8 cellular contexts compared by ENCODE assay signal in the genomic region with DNA sequence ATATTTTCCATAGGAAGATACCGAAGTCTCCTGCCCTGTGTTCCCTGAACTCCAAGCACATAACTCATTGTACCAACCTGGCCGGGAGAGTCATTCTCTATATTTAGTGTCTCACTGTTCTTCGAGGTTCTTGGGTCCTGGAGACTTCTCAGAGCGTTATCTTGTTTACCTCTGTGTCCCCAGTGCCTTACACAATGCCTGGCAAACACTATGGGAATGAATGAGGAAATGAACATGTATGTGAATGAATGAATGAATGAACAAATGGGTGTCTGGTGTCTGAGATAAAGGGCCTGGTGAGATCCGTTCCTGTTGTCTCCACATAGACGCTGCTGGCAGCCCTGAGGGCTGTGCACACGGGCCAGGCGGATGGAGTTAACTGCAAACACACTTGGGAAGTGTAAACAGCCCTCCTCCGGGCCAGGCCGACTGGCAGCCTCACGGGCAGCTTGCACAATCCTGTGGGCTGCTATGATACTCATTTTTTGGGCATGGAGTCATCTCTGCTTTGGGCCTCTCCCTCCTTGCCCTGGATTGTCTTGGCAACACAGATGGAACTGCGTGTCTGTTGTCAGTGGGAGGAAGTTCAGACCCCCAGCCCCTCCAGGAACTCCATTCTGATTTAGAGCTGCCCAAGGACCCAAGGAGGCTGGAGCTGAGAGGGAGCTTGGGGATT.
A peak's percentile ranks its signal among the peaks of the same experiment; 100 is the strongest.
DNase-seq lines count a peak whose midpoint lies in the region; ATAC-seq and TF ChIP-seq lines count a peak whose summit lies in the region.

No MANE protein-coding gene starts in this region.

- no peak for TF ChIP-seq CTCF in SK-N-SH (IDR thresholded peaks at IDR 0.05)
- no peak for TF ChIP-seq CTCF in vagina (IDR thresholded peaks at IDR 0.05)

- no peaks in the 10 kb centered on the region for H3K36me3 Mint-ChIP-seq in activated T-helper 2 cell treated with anti-CD3 and anti-CD28 coated beads, Interferon-gamma antibody, Interleukin-2, Interleukin-4, amounts not matched to agents 10 μg/mL and 5 μg/mL and 100 μg/mL, durations not matched to agents 14 hours and 24 hours and 36 hours (ENCODE audit: low read depth)

- no peak overlapping the region for H2AFZ ChIP-seq in SK-N-SH (ENCODE audit: low read depth)

- H3K9me3 ChIP-seq in SK-N-SH (no peaks in the 10 kb centered on the region), vagina (no peaks in the 10 kb centered on the region)

- H3K4me2 ChIP-seq in SK-N-SH, result no peak overlapping the region

- H3K9me3 Mint-ChIP-seq in activated T-helper 2 cell treated with anti-CD3 and anti-CD28 coated beads, Interferon-gamma antibody, Interleukin-2, Interleukin-4, amounts not matched to agents 10 μg/mL and 5 μg/mL and 100 μg/mL, durations not matched to agents 14 hours and 24 hours and 36 hours, result no peaks in the 10 kb centered on the region

- POLR2A ChIA-PET in SK-N-SH (lab: Yijun Ruan, JAX), result no interaction called here

- H3K79me2 ChIP-seq in SK-N-SH (ENCODE audit: insufficient read depth), result no peaks in the 10 kb centered on the region

- H3K27ac ChIP-seq in SK-N-SH (ENCODE audit: low read depth in 2 of 2, low read length in 1 of 2) (no peak overlapping the region), layer of hippocampus (ENCODE audit: low read depth, low read length) (peak overlapping the region; percentile 21), vagina (peak overlapping the region; percentile 73)

- TF ChIP-seq EP300 in SK-N-SH (IDR thresholded peaks at IDR 0.05; ENCODE audit: borderline replicate concordance in 1 of 2, low read depth in 1 of 2, low read length in 1 of 2), result no peak

- H3K4me3 Mint-ChIP-seq in activated T-helper 2 cell treated with anti-CD3 and anti-CD28 coated beads, Interferon-gamma antibody, Interleukin-2, Interleukin-4, amounts not matched to agents 10 μg/mL and 5 μg/mL and 100 μg/mL, durations not matched to agents 14 hours and 24 hours and 36 hours (ENCODE audit: low read depth), result no peak overlapping the region

- no peak for TF ChIP-seq POLR2A in vagina (IDR thresholded peaks at IDR 0.05)

- H3K27me3 Mint-ChIP-seq in activated T-helper 2 cell treated with anti-CD3 and anti-CD28 coated beads, Interferon-gamma antibody, Interleukin-2, Interleukin-4, amounts not matched to agents 10 μg/mL and 5 μg/mL and 100 μg/mL, durations not matched to agents 14 hours and 24 hours and 36 hours (ENCODE audit: low read depth), result no peaks in the 10 kb centered on the region

- H3K9ac ChIP-seq in SK-N-SH, result no peak overlapping the region

- no peaks in the 10 kb centered on the region for H3K4me1 Mint-ChIP-seq in activated T-helper 2 cell treated with anti-CD3 and anti-CD28 coated beads, Interferon-gamma antibody, Interleukin-2, Interleukin-4, amounts not matched to agents 10 μg/mL and 5 μg/mL and 100 μg/mL, durations not matched to agents 14 hours and 24 hours and 36 hours (ENCODE audit: low read depth)

- 32% methylated on average over 11 of the region's 12 CpGs for WGBS in SK-N-SH (ENCODE audit: low lambda C conversion rate)

- H3F3A ChIP-seq in SK-N-SH (replicated peaks; ENCODE audit: insufficient read depth), result no peaks in the 10 kb centered on the region

- H3K27me3 ChIP-seq in SK-N-SH (ENCODE audit: insufficient read depth), result no peaks in the 10 kb centered on the region; the same call in 1 of the 2 replicates
- H3K27me3 ChIP-seq in layer of hippocampus (ENCODE audit: control insufficient read depth, insufficient read depth, low read length), result no peaks in the 10 kb centered on the region
- no peaks in the 10 kb centered on the region for H3K27me3 ChIP-seq in vagina

- TF ChIP-seq RAD21 in SK-N-SH (IDR thresholded peaks at IDR 0.05; ENCODE audit: low read length), result no peak

- no peak for DNase-seq in SK-N-SH
- peak; percentile 90 for DNase-seq in astrocyte of the hippocampus (ENCODE audit: low read depth, low spot score)
- no peak for DNase-seq in vagina (ENCODE audit: extremely low spot score in 2 of 2)
- DNase-seq in activated T-helper 2 cell treated with anti-CD3 and anti-CD28 coated beads, Interferon-gamma antibody, Interleukin-2, Interleukin-4, amounts not matched to agents 10 μg/mL and 5 μg/mL and 100 μg/mL, durations not matched to agents 14 hours and 24 hours and 36 hours (ENCODE audit: low spot score), result no peak

- CTCF ChIA-PET in SK-N-SH (lab: Yijun Ruan, JAX), result no interaction called here

- ATAC-seq in SK-N-SH treated with all-trans-retinoic acid at 6 μM for 48 hours (peak; percentile 35; the same call in 1 of the 3 replicates), GM18520 (IDR thresholded peaks at IDR 0.05; ENCODE audit: unreplicated experiment) (no peak), HG03432 (IDR thresholded peaks at IDR 0.05; ENCODE audit: unreplicated experiment) (no peak)

- no peak overlapping the region for H3K4me3 ChIP-seq in SK-N-SH (ENCODE audit: low read depth in 2 of 2, low read length in 1 of 2)
- no peak overlapping the region for H3K4me3 ChIP-seq in vagina

- no peaks in the 10 kb centered on the region for H3K9me2 ChIP-seq in SK-N-SH

- intact Hi-C loops in vagina (cut with DNase I), result no loop called here
- intact Hi-C loops in activated T-helper 2 cell treated with anti-CD3 and anti-CD28 coated beads, Interferon-gamma antibody, Interleukin-2, Interleukin-4, amounts not matched to agents 10 μg/mL and 5 μg/mL and 100 μg/mL, durations not matched to agents 14 hours and 24 hours and 36 hours (cut with micrococcal nuclease), result no loop called here

- H3K4me1 ChIP-seq in SK-N-SH (ENCODE audit: control insufficient read depth in 1 of 2, insufficient read depth in 2 of 2, low read depth in 1 of 2, low read length in 1 of 2) (peaks cover 0 to 3% of the 10 kb centered on the region in 2 experiments; a peak in 1 of 4 replicates), vagina (peaks cover 57% of the 10 kb centered on the region)

- no peak overlapping the region for H3K27ac Mint-ChIP-seq in activated T-helper 2 cell treated with anti-CD3 and anti-CD28 coated beads, Interferon-gamma antibody, Interleukin-2, Interleukin-4, amounts not matched to agents 10 μg/mL and 5 μg/mL and 100 μg/mL, durations not matched to agents 14 hours and 24 hours and 36 hours

- H4K20me1 ChIP-seq in SK-N-SH (ENCODE audit: insufficient read depth), result no peaks in the 10 kb centered on the region

- no peaks in the 10 kb centered on the region for H3K36me3 ChIP-seq in SK-N-SH (replicated peaks in 1 of 2; ENCODE audit: control insufficient read depth in 1 of 2, insufficient read depth in 2 of 2, low read length in 1 of 2)
- H3K36me3 ChIP-seq in vagina, result no peaks in the 10 kb centered on the region

TF ChIP-seq in SK-N-SH treated with all-trans-retinoic acid at 6 μM for 48 hours, 23 proteins besides CTCF, POLR2A, EP300 and RAD21:
- TF ChIP-seq, protein P1, sequence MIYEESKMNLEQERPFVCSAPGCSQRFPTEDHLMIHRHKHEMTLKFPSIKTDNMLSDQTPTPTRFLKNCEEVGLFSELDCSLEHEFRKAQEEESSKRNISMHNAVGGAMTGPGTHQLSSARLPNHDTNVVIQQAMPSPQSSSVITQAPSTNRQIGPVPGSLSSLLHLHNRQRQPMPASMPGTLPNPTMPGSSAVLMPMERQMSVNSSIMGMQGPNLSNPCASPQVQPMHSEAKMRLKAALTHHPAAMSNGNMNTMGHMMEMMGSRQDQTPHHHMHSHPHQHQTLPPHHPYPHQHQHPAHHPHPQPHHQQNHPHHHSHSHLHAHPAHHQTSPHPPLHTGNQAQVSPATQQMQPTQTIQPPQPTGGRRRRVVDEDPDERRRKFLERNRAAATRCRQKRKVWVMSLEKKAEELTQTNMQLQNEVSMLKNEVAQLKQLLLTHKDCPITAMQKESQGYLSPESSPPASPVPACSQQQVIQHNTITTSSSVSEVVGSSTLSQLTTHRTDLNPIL (CRISPR knock-in tag; IDR thresholded peaks at IDR 0.05; ENCODE audit: low read depth), result no peak
- TF ChIP-seq TOX (CRISPR knock-in tag; IDR thresholded peaks at IDR 0.05; ENCODE audit: borderline replicate concordance) (no peak), SNAI2 (CRISPR knock-in tag; IDR thresholded peaks at IDR 0.05) (no peak), ZNF565 (CRISPR knock-in tag; conservative IDR thresholded peaks at IDR 0.05; ENCODE audit: low read depth) (no peak), BACH2 (CRISPR knock-in tag; IDR thresholded peaks at IDR 0.05; ENCODE audit: borderline replicate concordance) (no peak)

TF ChIP-seq in SK-N-SH, 30 proteins besides CTCF, POLR2A, EP300 and RAD21:
- TF ChIP-seq TAF1 (IDR thresholded peaks at IDR 0.05; ENCODE audit: borderline replicate concordance, low read depth, low read length), result no peak
- no peak for TF ChIP-seq TCF12 (IDR thresholded peaks at IDR 0.05)
- TF ChIP-seq TEAD4 (IDR thresholded peaks at IDR 0.05; ENCODE audit: borderline replicate concordance, insufficient read depth), result no peak

Comparison
In these comparisons a context has a peak if more than half of its experiments do, and no peak if none do; other contexts are left out.
1. H3K27ac ChIP-seq: peak in layer of hippocampus (single experiment) and vagina (single experiment); none in SK-N-SH (0 of 2).